Comparison of ENCODE assay signal across 30 cellular contexts in genomic region chr14:48973136-48973535, GRCh38.
DNase-seq lines count a peak whose midpoint lies in the region; ATAC-seq and TF ChIP-seq lines count a peak whose summit lies in the region.
"Had no signal": no experiment of that assay in that cellular context is flagged by ENCODE, and none has a peak within 500 bp of the region (broad histone marks: within the 10 kb centered on the region; RNA-seq: fewer than 3 reads in every experiment).

No MANE protein-coding gene starts in this region.

- no peak for TF ChIP-seq CTCF in AG10803 (conservative IDR thresholded peaks at IDR 0.05; ENCODE audit: low read length)
- no peak for TF ChIP-seq CTCF in fibroblast of pulmonary artery (IDR thresholded peaks at IDR 0.05; ENCODE audit: low read length, missing control alignments)

- DNase-seq in AG10803 (ENCODE audit: low read depth) (peak; percentile 27), M059J (ENCODE audit: low read depth) (peak; percentile 8), fibroblast of pulmonary artery (ENCODE audit: low read depth) (peak; percentile 38), renal cortical epithelial cell (ENCODE audit: low read depth) (peak; percentile 2), NCI-H1092 (lab: John Stamatoyannopoulos, UW) (no peak)
- DNase-seq: ACHN; activated CD8-positive, alpha-beta memory T cell treated with anti-CD3 and anti-CD28 coated beads, Interleukin-2, amount 10 ng/mL, durations not matched to agents 7 days and 5 days; activated naive CD4-positive, alpha-beta T cell; activated T-cell treated with anti-CD3 and anti-CD28 coated beads, Interleukin-2, amount 50 U/mL, for 72 hours; C1 segment of cervical spinal cord; COR-L47; DMS79 treated with DMSO at 0.1 percent for 48 hours; effector memory CD8-positive, alpha-beta T cell; erythroblast; heart right ventricle; Karpas-422; left colon; NCI-H1048; NCI-H187; NCI-H2171; NCI-H524; PC-3; Right ventricle myocardium superior; T-helper 9 cell; tibial artery had no signal

- no peak overlapping the region for H3K4me3 ChIP-seq in AG10803 (ENCODE audit: low read length)
- no peak overlapping the region for H3K4me3 ChIP-seq in fibroblast of pulmonary artery (replicated peaks; ENCODE audit: low read depth, low read length)
- H3K4me3 ChIP-seq: coronary artery, HAP-1, heart right ventricle, tibial artery had no signal

- no peak for TF ChIP-seq POLR2A in GM18505 (IDR thresholded peaks at IDR 0.05; ENCODE audit: borderline replicate concordance, extremely low read depth, insufficient read depth, insufficient read length)

- ATAC-seq in HG02973 (IDR thresholded peaks at IDR 0.05; ENCODE audit: unreplicated experiment) (no peak), GM18505 (IDR thresholded peaks at IDR 0.05; ENCODE audit: unreplicated experiment) (no peak)
- ATAC-seq: activated CD8-positive, alpha-beta memory T cell treated with anti-CD3 and anti-CD28 coated beads, Interleukin-2, amount 10 ng/mL, durations not matched to agents 7 days and 5 days; activated T-cell treated with anti-CD3 and anti-CD28 coated beads, Interleukin-2, amount 50 U/mL, for 72 hours; effector memory CD8-positive, alpha-beta T cell; heart right ventricle; left colon; PC-3; sciatic nerve had no signal
